In the genomic region with DNA sequence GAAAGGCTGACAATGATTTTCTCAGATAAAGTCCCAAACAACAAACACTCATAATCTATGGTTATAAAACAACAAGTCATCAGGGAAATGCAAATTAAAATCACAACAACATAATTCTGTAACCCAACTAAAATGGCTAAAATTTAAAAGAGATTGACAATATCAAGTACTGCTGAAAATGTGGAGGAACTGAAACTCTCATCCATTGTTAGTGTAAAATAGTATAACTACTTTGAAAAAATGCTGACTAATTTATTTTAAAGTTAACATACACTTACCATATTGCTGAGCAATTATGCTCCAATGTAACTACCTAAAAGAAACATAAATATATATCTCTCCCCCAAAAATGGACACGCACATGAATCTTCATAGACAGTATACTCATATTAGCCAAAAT, we compare ENCODE assay signal across 1 cellular context.
A peak's percentile ranks its signal among the peaks of the same experiment; 100 is the strongest.
TF ChIP-seq lines count a peak whose summit lies in the region.

No MANE protein-coding gene starts in this region.

TF ChIP-seq in K562, 482 proteins besides CTCF, POLR2A, EP300 and RAD21 (continued from another document):
- TF ChIP-seq E2F4 (CRISPR knock-in tag; IDR thresholded peaks at IDR 0.05; ENCODE audit: low read depth) (no peak), ZNF384 (IDR thresholded peaks at IDR 0.05; ENCODE audit: low read depth, low read length) (no peak), MAFG (tag; conservative IDR thresholded peaks at IDR 0.05) (peak; percentile 72), ZNF316 (IDR thresholded peaks at IDR 0.05) (peak; percentile 93), EP400 (IDR thresholded peaks at IDR 0.05) (no peak), NFIX (CRISPR knock-in tag; IDR thresholded peaks at IDR 0.05; ENCODE audit: low read depth) (no peak), SP1 (CRISPR knock-in tag; IDR thresholded peaks at IDR 0.05) (no peak), SNIP1 (IDR thresholded peaks at IDR 0.05; ENCODE audit: low read depth) (no peak), HINFP (tag; conservative IDR thresholded peaks at IDR 0.05; ENCODE audit: low read depth) (no peak), MAFF (IDR thresholded peaks at IDR 0.05; ENCODE audit: low read length) (peak; percentile 77), ZNF3 (CRISPR knock-in tag; IDR thresholded peaks at IDR 0.05) (no peak), MAFK (IDR thresholded peaks at IDR 0.05; ENCODE audit: low read length) (peak; percentile 60; the same call in 1 of the 2 replicates)
